20 cellular contexts compared by ENCODE assay signal in genomic region chr6:36374194-36374593, GRCh38. TPM values are rescaled to one million over a fixed set of nuclear protein-coding genes. Genes with fewer than 3 reads are reported as not detected.
DNase-seq lines count a peak whose midpoint lies in the region; ATAC-seq and TF ChIP-seq lines count a peak whose summit lies in the region.
"Had no signal": no experiment of that assay in that cellular context is flagged by ENCODE, and none has a peak within 500 bp of the region (broad histone marks: within the 10 kb centered on the region; RNA-seq: fewer than 3 reads in every experiment).

No MANE protein-coding gene starts in this region.

- TF ChIP-seq RAD21 in Ishikawa (IDR thresholded peaks at IDR 0.05; ENCODE audit: low read depth) = no peak

- TF ChIP-seq POLR2A in testis (IDR thresholded peaks at IDR 0.05) = no peak

- POLR2A ChIA-PET in HEK293 (lab: Yijun Ruan, JAX) = interaction anchor here (0.8 kb wide), 1 partner anchor 67 kb away, joined by 3 read pairs; no protein-coding TSS in a partner anchor
- POLR2A ChIA-PET in activated CD4-positive, alpha-beta T cell treated with anti-CD3 and anti-CD28 coated beads for 36 hours (lab: Charles Lee) = interaction anchor here (0.7 kb wide), 1 partner anchor 74 kb away, joined by 8 read pairs; no protein-coding TSS in a partner anchor

- H3K36me3 Mint-ChIP-seq in activated CD4-positive, alpha-beta T cell treated with anti-CD3 and anti-CD28 coated beads for 36 hours (ENCODE audit: low read depth) = no peaks in the 10 kb centered on the region

- intact Hi-C loops in testis (cut with DNase I; ENCODE audit: low total_unique reads) (no loop called here), head of caudate nucleus (cut with DNase I) (no loop called here)
- intact Hi-C loops in activated CD4-positive, alpha-beta T cell treated with anti-CD3 and anti-CD28 coated beads for 36 hours (cut with DNase I, micrococcal nuclease) = no loop called here

- H3K27me3 ChIP-seq in testis = no peaks in the 10 kb centered on the region

- ATAC-seq in activated CD4-positive, alpha-beta T cell treated with anti-CD3 and anti-CD28 coated beads for 36 hours = no peak

- CTCF ChIA-PET in HEK293 (lab: Yijun Ruan, JAX) = interaction anchor here (0.6 to 1.8 kb wide), 7 partner anchors 13 to 279 kb away, joined by 3 to 12 read pairs (median 3); no protein-coding TSS in a partner anchor
- CTCF ChIA-PET in activated CD4-positive, alpha-beta T cell treated with anti-CD3 and anti-CD28 coated beads for 36 hours (lab: Charles Lee) = interaction anchor here (1.1 kb wide), 1 partner anchor 12 kb away, joined by 3 read pairs; no protein-coding TSS in a partner anchor

- TF ChIP-seq CTCF in HEK293 (tag by site-specific recombination; IDR thresholded peaks at IDR 0.05) = no peak
- no peak for TF ChIP-seq CTCF in testis (IDR thresholded peaks at IDR 0.05)

- H3K9me3 ChIP-seq in HEK293 (ENCODE audit: control insufficient read depth, insufficient read depth, low read depth, low read length) = no peaks in the 10 kb centered on the region
- H3K9me3 ChIP-seq in testis = no peaks in the 10 kb centered on the region
- H3K9me3 ChIP-seq: HAP-1 had no signal

- peak; percentile 9 for DNase-seq in mesenteric fat pad (ENCODE audit: low spot score)
- DNase-seq in testis = no peak
- no peak for DNase-seq in head of caudate nucleus
- DNase-seq in activated CD4-positive, alpha-beta T cell treated with anti-CD3 and anti-CD28 coated beads for 36 hours = no peak
- DNase-seq: C1 segment of cervical spinal cord; Calu3; CD4-positive, alpha-beta memory T cell; COR-L47; DMS53; DMS79 treated with DMSO at 0.1 percent for 48 hours; GF-D8; GOT3 had no signal

- no peak for TF ChIP-seq EP300 in Ishikawa (IDR thresholded peaks at IDR 0.05; ENCODE audit: borderline replicate concordance)

- H3K4me1 Mint-ChIP-seq in activated CD4-positive, alpha-beta T cell treated with anti-CD3 and anti-CD28 coated beads for 36 hours = no peaks in the 10 kb centered on the region

- no peaks in the 10 kb centered on the region for H3K9me3 Mint-ChIP-seq in activated CD4-positive, alpha-beta T cell treated with anti-CD3 and anti-CD28 coated beads for 36 hours (ENCODE audit: low read depth)
- H3K9me3 Mint-ChIP-seq: CD4-positive, alpha-beta memory T cell had no signal

- no peaks in the 10 kb centered on the region for H3K27me3 Mint-ChIP-seq in activated CD4-positive, alpha-beta T cell treated with anti-CD3 and anti-CD28 coated beads for 36 hours

- H3K36me3 ChIP-seq in HEK293 (ENCODE audit: control insufficient read depth in 2 of 2, insufficient read depth in 1 of 2, low read length in 2 of 2) (no peaks in the 10 kb centered on the region), testis (ENCODE audit: low read depth, missing control alignments) (no peaks in the 10 kb centered on the region)
- H3K36me3 ChIP-seq: HAP-1 had no signal

- no peak overlapping the region for H3K27ac Mint-ChIP-seq in activated CD4-positive, alpha-beta T cell treated with anti-CD3 and anti-CD28 coated beads for 36 hours
- H3K27ac Mint-ChIP-seq: CD4-positive, alpha-beta memory T cell had no signal

- H3K4me3 Mint-ChIP-seq in activated CD4-positive, alpha-beta T cell treated with anti-CD3 and anti-CD28 coated beads for 36 hours = no peak overlapping the region
- H3K4me3 Mint-ChIP-seq: CD4-positive, alpha-beta memory T cell had no signal

- H3K27ac ChIP-seq in HEK293 (ENCODE audit: extremely low read depth, low read depth, low read length) (no peak overlapping the region), testis (peak overlapping the region; percentile 5 to 57)

- no peaks in the 10 kb centered on the region for H3K4me1 ChIP-seq in HEK293 (ENCODE audit: control insufficient read depth, insufficient read depth, low read length)
- H3K4me1 ChIP-seq in testis = peaks cover 10% of the 10 kb centered on the region

- 83 to 89% methylated on average over 4 of the region's 4 CpGs for WGBS in testis, 2 donors

- no peak overlapping the region for H3K4me3 ChIP-seq in HEK293 (ENCODE audit: low read depth, low read length)
- no peak overlapping the region for H3K4me3 ChIP-seq in testis
- H3K4me3 ChIP-seq: HAP-1 had no signal

TF ChIP-seq in HEK293, 187 proteins besides CTCF, POLR2A, EP300 and RAD21:
- TF ChIP-seq MYNN (tag by site-specific recombination; IDR thresholded peaks at IDR 0.05; ENCODE audit: borderline replicate concordance) (no peak), ZNF514 (tag by site-specific recombination; IDR thresholded peaks at IDR 0.05) (no peak), REST (tag by site-specific recombination; IDR thresholded peaks at IDR 0.05) (peak; percentile 82), ZNF776 (tag by site-specific recombination; IDR thresholded peaks at IDR 0.05; ENCODE audit: borderline replicate concordance) (no peak), EGR2 (tag by site-specific recombination; IDR thresholded peaks at IDR 0.05; ENCODE audit: low read depth) (no peak), SETDB1 (IDR thresholded peaks at IDR 0.05; ENCODE audit: insufficient read length, low read length) (no peak)

TF ChIP-seq in Ishikawa, 13 proteins besides CTCF, POLR2A, EP300 and RAD21:
- TF ChIP-seq USF1 (IDR thresholded peaks at IDR 0.05) (no peak), TEAD4 (IDR thresholded peaks at IDR 0.05) (no peak), REST (IDR thresholded peaks at IDR 0.05; ENCODE audit: low read depth) (peak; percentile 53), TCF12 (IDR thresholded peaks at IDR 0.05; ENCODE audit: low read depth) (no peak), TAF1 (IDR thresholded peaks at IDR 0.05; ENCODE audit: low read depth) (no peak), CREB1 (IDR thresholded peaks at IDR 0.05; ENCODE audit: low read depth) (no peak)

RNA-seq across cellular contexts. Expression of gene ETV7, which starts 13.3 kb away (rescaled TPM):
- 0.29 TPM for total RNA-seq in mesenteric fat pad
- total RNA-seq in testis = 1 to 10 TPM in 1 of 2 donors, under 1 TPM in 1; 0.68 to 1.3 TPM
- polyA plus RNA-seq in testis (ENCODE audit: insufficient read depth, low read depth, low replicate concordance) = 2.2 TPM
- total RNA-seq in activated CD4-positive, alpha-beta T cell treated with anti-CD3 and anti-CD28 coated beads for 36 hours = 1 to 10 TPM; 2.4 to 2.5 TPM
- total RNA-seq: A172 had no signal

RNA-seq across cellular contexts. Expression of gene BNIP5, which starts 37.5 kb away (rescaled TPM):
- not detected for total RNA-seq in mesenteric fat pad
- total RNA-seq in testis = under 1 TPM; 0.68 to 0.87 TPM
- polyA plus RNA-seq in testis (ENCODE audit: insufficient read depth, low read depth, low replicate concordance) = 0.96 TPM
- not detected for total RNA-seq in activated CD4-positive, alpha-beta T cell treated with anti-CD3 and anti-CD28 coated beads for 36 hours
- total RNA-seq: A172; A673; CD4-positive, alpha-beta memory T cell; Daoy; G401 had no signal
- polyA plus RNA-seq: BJ; CD4-positive, alpha-beta memory T cell had no signal
